8 cellular contexts compared by ENCODE assay signal in the genomic region with DNA sequence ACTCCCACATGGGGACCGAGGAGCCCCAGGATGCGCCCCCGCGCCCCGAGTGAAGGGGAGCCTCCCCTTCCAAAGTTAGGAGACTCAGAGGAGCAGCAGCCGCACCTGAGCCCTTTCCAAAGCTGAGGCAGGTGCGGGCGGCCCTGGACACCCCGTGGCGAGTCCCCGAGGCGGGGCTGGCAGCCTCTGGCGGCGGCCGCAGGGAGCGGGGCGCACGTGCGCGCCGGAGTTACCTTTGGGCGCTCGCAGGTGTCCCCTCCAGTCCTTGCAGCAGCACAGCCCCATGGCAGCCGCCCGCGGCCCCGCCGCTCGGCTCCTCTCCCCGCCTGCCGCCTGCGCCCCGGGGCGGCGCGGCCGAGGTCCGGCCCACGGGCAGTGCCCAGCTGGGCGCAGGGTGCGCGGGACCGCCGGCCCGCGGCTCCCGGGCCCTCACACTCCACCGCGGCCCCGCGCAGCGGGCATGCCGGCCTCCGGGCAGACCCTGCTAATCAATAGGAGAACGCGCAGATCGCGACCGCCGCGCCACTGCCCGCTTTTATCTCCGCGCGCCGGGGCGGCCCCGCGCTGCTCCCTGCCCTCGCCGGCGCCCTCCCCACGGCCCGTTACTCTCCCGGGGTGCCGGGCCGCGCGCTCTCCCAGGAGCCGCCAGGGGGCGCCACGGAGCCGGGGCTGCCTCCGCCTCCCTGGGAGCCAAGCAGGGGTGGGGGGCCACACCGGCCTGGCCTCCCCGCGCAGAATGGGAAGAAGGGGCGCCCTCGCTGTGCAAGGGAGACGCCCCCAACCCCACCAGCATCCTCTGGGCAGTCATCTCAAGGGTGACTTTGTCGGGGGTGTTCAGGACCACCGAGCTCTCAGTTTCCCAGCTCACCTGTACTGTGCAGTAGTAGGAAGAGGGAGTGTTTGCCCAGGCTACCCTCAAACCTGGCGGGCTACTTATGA.
DNase-seq lines count a peak whose midpoint lies in the region; ATAC-seq and TF ChIP-seq lines count a peak whose summit lies in the region.

No MANE protein-coding gene starts in this region.

- peaks cover 24% of the 10 kb centered on the region for H3K79me2 ChIP-seq in GM23338 (replicated peaks; ENCODE audit: insufficient read depth)

- H3K4me1 ChIP-seq in GM23338 (ENCODE audit: insufficient read depth) (peaks cover 20% of the 10 kb centered on the region), iPS-18a (ENCODE audit: control insufficient read depth, low read depth, low read length) (peaks cover 12% of the 10 kb centered on the region), stomach smooth muscle (ENCODE audit: control insufficient read depth, insufficient read depth, low read length) (peaks cover 28% of the 10 kb centered on the region)

- peaks cover 3% of the 10 kb centered on the region for H3K27me3 Mint-ChIP-seq in GM23338 (ENCODE audit: insufficient read depth, low read depth, poor library complexity)
- peaks cover 51% of the 10 kb centered on the region for H3K27me3 Mint-ChIP-seq in activated naive CD8-positive, alpha-beta T cell treated with anti-CD3 and anti-CD28 coated beads, Interleukin-2, amount 50 U/mL, for 24 hours

- H3K4me2 ChIP-seq in GM23338: peak overlapping the region; percentile 87

- H3K4me1 Mint-ChIP-seq in GM23338: peaks cover 35% of the 10 kb centered on the region
- H3K4me1 Mint-ChIP-seq in activated naive CD8-positive, alpha-beta T cell treated with anti-CD3 and anti-CD28 coated beads, Interleukin-2, amount 50 U/mL, for 24 hours: peaks cover 2% of the 10 kb centered on the region

- H3K36me3 ChIP-seq in GM23338 (ENCODE audit: insufficient read depth) (no peaks in the 10 kb centered on the region), iPS-18a (ENCODE audit: control insufficient read depth, low read depth, low read length) (no peaks in the 10 kb centered on the region), stomach smooth muscle (ENCODE audit: control insufficient read depth in 2 of 2, insufficient read depth in 2 of 2, low read length in 2 of 2) (no peaks in the 10 kb centered on the region)

- H3F3A ChIP-seq in GM23338 (replicated peaks; ENCODE audit: low read depth): 0 out of 2 replicates have a peak, but pooled peaks cover 2% of the 10 kb centered on the region

- peak; percentile 34 for TF ChIP-seq CTCF in AG09319 (IDR thresholded peaks at IDR 0.05; ENCODE audit: low read depth, low read length)
- peak; percentile 57 to 76 for TF ChIP-seq CTCF in GM23338 (conservative IDR thresholded peaks at IDR 0.05; ENCODE audit: low read depth in 2 of 2)

- H4K20me1 ChIP-seq in GM23338 (replicated peaks; ENCODE audit: insufficient read depth): peaks cover 3% of the 10 kb centered on the region; the same call in 1 of the 2 replicates

- H3K9me3 Mint-ChIP-seq in GM23338: 0 out of 3 replicates have a peak, but pooled peaks cover 5% of the 10 kb centered on the region
- H3K9me3 Mint-ChIP-seq in activated naive CD8-positive, alpha-beta T cell treated with anti-CD3 and anti-CD28 coated beads, Interleukin-2, amount 50 U/mL, for 24 hours: no peaks in the 10 kb centered on the region

- H3K27ac ChIP-seq in GM23338 (ENCODE audit: low read depth): no peak overlapping the region
- no peak overlapping the region for H3K27ac ChIP-seq in iPS-18a (ENCODE audit: low read length)
- H3K27ac ChIP-seq in stomach smooth muscle (ENCODE audit: low read length): no peak overlapping the region

- H3K9ac ChIP-seq in iPS-18a (ENCODE audit: low read length) (peak overlapping the region; percentile 55), stomach smooth muscle (ENCODE audit: low read length in 2 of 2) (no peak overlapping the region)

- H3K4me3 Mint-ChIP-seq in GM23338: peak overlapping the region; percentile 63
- no peak overlapping the region for H3K4me3 Mint-ChIP-seq in activated naive CD8-positive, alpha-beta T cell treated with anti-CD3 and anti-CD28 coated beads, Interleukin-2, amount 50 U/mL, for 24 hours

- H3K27me3 ChIP-seq in GM23338 (ENCODE audit: insufficient read depth) (peaks cover 3% of the 10 kb centered on the region; the same call in 1 of the 2 replicates), iPS-18a (ENCODE audit: control insufficient read depth, insufficient read depth, low read length) (peaks cover 9% of the 10 kb centered on the region), stomach smooth muscle (ENCODE audit: control insufficient read depth in 1 of 2, insufficient read depth in 2 of 2, low read length in 2 of 2) (no peaks in the 10 kb centered on the region)

- peak; percentile 72 for ATAC-seq in GM23338
- no peak for ATAC-seq in activated naive CD8-positive, alpha-beta T cell treated with anti-CD3 and anti-CD28 coated beads, Interleukin-2, amount 50 U/mL, for 24 hours

- H3K9me2 ChIP-seq in GM23338 (ENCODE audit: insufficient read depth): peaks cover 6% of the 10 kb centered on the region; the same call in 1 of the 2 replicates

- no peak overlapping the region for H3K27ac Mint-ChIP-seq in GM23338
- H3K27ac Mint-ChIP-seq in activated naive CD8-positive, alpha-beta T cell treated with anti-CD3 and anti-CD28 coated beads, Interleukin-2, amount 50 U/mL, for 24 hours: no peak overlapping the region

- peak overlapping the region; percentile 90 for H2AFZ ChIP-seq in GM23338

- no peaks in the 10 kb centered on the region for H3K9me3 ChIP-seq in iPS-18a (ENCODE audit: control insufficient read depth, low read depth, low read length)
- H3K9me3 ChIP-seq in stomach smooth muscle (ENCODE audit: control insufficient read depth in 2 of 2, low read length in 2 of 2): no peaks in the 10 kb centered on the region

- DNase-seq in AG09319 (ENCODE audit: extremely low read depth, low read depth) (no peak), GM23338 (ENCODE audit: low spot score) (peak; percentile 75), NCI-H446 (lab: John Stamatoyannopoulos, UW) (no peak), RKO (ENCODE audit: low spot score) (no peak)
- peak; percentile 31 for DNase-seq in activated naive CD8-positive, alpha-beta T cell treated with anti-CD3 and anti-CD28 coated beads, Interleukin-2, amount 50 U/mL, for 24 hours
- no peak for DNase-seq in effector CD4-positive, alpha-beta T cell

- H3K36me3 Mint-ChIP-seq in GM23338 (ENCODE audit: low read depth): no peaks in the 10 kb centered on the region
- H3K36me3 Mint-ChIP-seq in activated naive CD8-positive, alpha-beta T cell treated with anti-CD3 and anti-CD28 coated beads, Interleukin-2, amount 50 U/mL, for 24 hours (ENCODE audit: low read depth): no peaks in the 10 kb centered on the region

- H3K4me3 ChIP-seq in GM23338 (peak overlapping the region; percentile 84), iPS-18a (ENCODE audit: low read length) (peak overlapping the region; percentile 75), stomach smooth muscle (ENCODE audit: low read length in 2 of 2) (peak overlapping the region; percentile 13 to 69)

TF ChIP-seq in GM23338, 12 proteins besides CTCF, POLR2A, EP300 and RAD21 (continues in another document):
- TF ChIP-seq ZNF331 (CRISPR knock-in tag; IDR thresholded peaks at IDR 0.05; ENCODE audit: low read depth) (no peak), EZH2phosphoT487 (IDR thresholded peaks at IDR 0.05; ENCODE audit: unreplicated experiment) (no peak), POLR2AphosphoS5 (IDR thresholded peaks at IDR 0.05; ENCODE audit: low read depth) (no peak), EZH2 (IDR thresholded peaks at IDR 0.05; ENCODE audit: low read depth, unreplicated experiment) (no peak), JUNB (IDR thresholded peaks at IDR 0.05; ENCODE audit: unreplicated experiment) (no peak), STAT1 (IDR thresholded peaks at IDR 0.05; ENCODE audit: unreplicated experiment) (no peak)

Comparison
In these comparisons a context has a peak if more than half of its experiments do, and no peak if none do; other contexts are left out.
1. DNase-seq: peak in GM23338 (single experiment) and activated naive CD8-positive, alpha-beta T cell treated with anti-CD3 and anti-CD28 coated beads, Interleukin-2, amount 50 U/mL, for 24 hours (single experiment); none in AG09319 (single experiment), NCI-H446 (0 of 2), RKO (single experiment) and effector CD4-positive, alpha-beta T cell (single experiment).
2. Peak in every context shown above with its lines, with median percentiles within 50 percentile points of each other: H3K4me3 ChIP-seq.